In genomic region chr22:23180893-23181762, GRCh38 we compare ENCODE assay signal across 8 cellular contexts. TPM values are rescaled to one million over a fixed set of nuclear protein-coding genes. Genes with fewer than 3 reads are reported as not detected.
DNase-seq lines count a peak whose midpoint lies in the region; ATAC-seq and TF ChIP-seq lines count a peak whose summit lies in the region.

No MANE protein-coding gene starts in this region.

- peak overlapping the region; percentile 84 for H3K27ac Mint-ChIP-seq in CD4-positive, alpha-beta T cell

- intact Hi-C loops in CD4-positive, alpha-beta T cell (cut with DNase I, micrococcal nuclease), result loop anchor here (2.0 to 5.0 kb wide), 4 partner anchors 36 to 356 kb away; partner anchors contain the start of gene RSPH14 (in 1 of the 2)
- intact Hi-C loops in adrenal gland (cut with DNase I), result no loop called here

- no peak for TF ChIP-seq EP300 in Ishikawa (IDR thresholded peaks at IDR 0.05; ENCODE audit: borderline replicate concordance)

- H3K9me3 ChIP-seq in CD4-positive, alpha-beta T cell (ENCODE audit: control insufficient read depth, low read length), result no peaks in the 10 kb centered on the region
- H3K9me3 ChIP-seq in adrenal gland (replicated peaks in 1 of 3), result no peaks in the 10 kb centered on the region

- peaks cover 57% of the 10 kb centered on the region for H3K4me1 Mint-ChIP-seq in CD4-positive, alpha-beta T cell (ENCODE audit: low read depth)

- no peaks in the 10 kb centered on the region for H3K27me3 ChIP-seq in CD4-positive, alpha-beta T cell (ENCODE audit: control insufficient read depth, insufficient read depth, low read length)
- no peaks in the 10 kb centered on the region for H3K27me3 ChIP-seq in adrenal gland

- peak; percentile 25 for ATAC-seq in CD4-positive, alpha-beta T cell (ENCODE audit: poor library complexity)
- ATAC-seq in stimulated activated naive CD8-positive, alpha-beta T cell treated with anti-CD3 and anti-CD28 coated beads, Interleukin-15, Interleukin-2, amounts not matched to agents 100 U/mL and 50 U/mL, for 24 hours, result no peak
- ATAC-seq in GM19452 (IDR thresholded peaks at IDR 0.05; ENCODE audit: unreplicated experiment) (no peak), GM21786 (IDR thresholded peaks at IDR 0.05; ENCODE audit: unreplicated experiment) (no peak)

- peak in 4 of 10 experiments; percentile 24 to 41 (median 29) for DNase-seq in CD4-positive, alpha-beta T cell
- DNase-seq in adrenal gland (peak in 4 of 7 donors; percentile 30 to 46 (median 42)), kidney tubule cell (ENCODE audit: low spot score) (peak; percentile 50), GM19240 (ENCODE audit: insufficient read length, low spot score) (no peak)
- DNase-seq in stimulated activated naive CD8-positive, alpha-beta T cell treated with anti-CD3 and anti-CD28 coated beads, Interleukin-15, Interleukin-2, amounts not matched to agents 100 U/mL and 50 U/mL, for 24 hours, result peak; percentile 30

- CTCF ChIA-PET in CD4-positive, alpha-beta T cell (lab: Charles Lee), result interaction anchor here (0.8 to 2.0 kb wide), 3 partner anchors 37 to 101 kb away, joined by 3 to 11 read pairs (median 3); no protein-coding TSS in a partner anchor

- TF ChIP-seq RAD21 in Ishikawa (IDR thresholded peaks at IDR 0.05; ENCODE audit: low read depth), result no peak

- peak overlapping the region; percentile 99 for H3K4me3 Mint-ChIP-seq in CD4-positive, alpha-beta T cell

- peak overlapping the region in 2 of 4 donors; percentile 18 to 82 for H3K4me3 ChIP-seq in adrenal gland

- TF ChIP-seq POLR2A in adrenal gland (IDR thresholded peaks at IDR 0.05), result no peak

- no peak for TF ChIP-seq CTCF in CD4-positive, alpha-beta T cell (IDR thresholded peaks at IDR 0.05)
- no peak for TF ChIP-seq CTCF in adrenal gland (IDR thresholded peaks at IDR 0.05)

- POLR2A ChIA-PET in CD4-positive, alpha-beta T cell (lab: Charles Lee), result interaction anchor here (0.7 to 2.2 kb wide), 11 partner anchors 35 to 105 kb away, joined by 3 to 11 read pairs (median 4); no protein-coding TSS in a partner anchor

- H3K27me3 Mint-ChIP-seq in CD4-positive, alpha-beta T cell, result no peaks in the 10 kb centered on the region

- peaks cover 12% of the 10 kb centered on the region for H3K36me3 Mint-ChIP-seq in CD4-positive, alpha-beta T cell (ENCODE audit: low read depth)

- H3K36me3 ChIP-seq in adrenal gland (replicated peaks in 1 of 2), result no peaks in the 10 kb centered on the region

- peaks cover 27 to 56% of the 10 kb centered on the region in 2 donors for H3K4me1 ChIP-seq in adrenal gland (replicated peaks in 1 of 2)

- no peaks in the 10 kb centered on the region for H3K9me3 Mint-ChIP-seq in CD4-positive, alpha-beta T cell

- H3K27ac ChIP-seq in CD4-positive, alpha-beta T cell (ENCODE audit: low read depth, low read length), result peak overlapping the region; percentile 35
- peak overlapping the region in 1 of 5 donors; percentile 92 for H3K27ac ChIP-seq in adrenal gland

- WGBS in adrenal gland, 4 donors, result 10 to 25% (median 15%) methylated on average over 17 to 116 of the region's 116 CpGs

TF ChIP-seq in Ishikawa, 13 proteins besides CTCF, POLR2A, EP300 and RAD21:
- no peak for TF ChIP-seq YY1 (IDR thresholded peaks at IDR 0.05; ENCODE audit: low read depth)
- TF ChIP-seq, protein P1, sequence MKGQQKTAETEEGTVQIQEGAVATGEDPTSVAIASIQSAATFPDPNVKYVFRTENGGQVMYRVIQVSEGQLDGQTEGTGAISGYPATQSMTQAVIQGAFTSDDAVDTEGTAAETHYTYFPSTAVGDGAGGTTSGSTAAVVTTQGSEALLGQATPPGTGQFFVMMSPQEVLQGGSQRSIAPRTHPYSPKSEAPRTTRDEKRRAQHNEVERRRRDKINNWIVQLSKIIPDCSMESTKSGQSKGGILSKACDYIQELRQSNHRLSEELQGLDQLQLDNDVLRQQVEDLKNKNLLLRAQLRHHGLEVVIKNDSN (IDR thresholded peaks at IDR 0.05), result no peak
- TF ChIP-seq MAX (IDR thresholded peaks at IDR 0.05), result peak; percentile 26; the same call in 1 of the 2 replicates

RNA-seq across cellular contexts. Expression of gene BCR, which starts 0.8 kb away (rescaled TPM):
- total RNA-seq in CD4-positive, alpha-beta T cell, result 10 to 100 TPM; 60.0 to 64.8 TPM
- 10 to 100 TPM; 37.4 to 64.3 (median 50.6) TPM for total RNA-seq in adrenal gland
- polyA plus RNA-seq in adrenal gland, result 10 to 100 TPM; 18.7 to 26.5 (median 23.7) TPM

RNA-seq across cellular contexts. Expression of gene RAB36, which starts 35.9 kb away (rescaled TPM):
- total RNA-seq in CD4-positive, alpha-beta T cell, result under 1 TPM; 0.77 to 0.87 TPM
- total RNA-seq in adrenal gland, result 10 to 100 TPM in 2 of 8 donors, 1 to 10 TPM in 6; 4.0 to 13.0 (median 8.6) TPM
- 1 to 10 TPM; 6.5 to 7.3 (median 7.0) TPM for polyA plus RNA-seq in adrenal gland

RNA-seq across cellular contexts. Expression of gene RSPH14, which starts 39.3 kb away (rescaled TPM):
- total RNA-seq in CD4-positive, alpha-beta T cell, result 1 to 10 TPM; 1.2 to 1.5 TPM
- 10 to 100 TPM in 1 of 8 donors, 1 to 10 TPM in 3, under 1 TPM in 2, not detected in 2; 0.49 to 18.3 (median 2.4) TPM for total RNA-seq in adrenal gland
- 1 to 10 TPM; 3.2 to 4.8 (median 3.6) TPM for polyA plus RNA-seq in adrenal gland

Comparison
In these comparisons a context has a peak if more than half of its experiments do, and no peak if none do; other contexts are left out.
1. intact Hi-C loops: an anchor here in CD4-positive, alpha-beta T cell (2.0 to 5.0 kb wide); none called in adrenal gland.